12 cellular contexts compared by ENCODE assay signal in genomic region chr4:98506462-98507132, GRCh38.
DNase-seq lines count a peak whose midpoint lies in the region; ATAC-seq and TF ChIP-seq lines count a peak whose summit lies in the region.
"Had no signal": no experiment of that assay in that cellular context is flagged by ENCODE, and none has a peak within 500 bp of the region (broad histone marks: within the 10 kb centered on the region; RNA-seq: fewer than 3 reads in every experiment).

No MANE protein-coding gene starts in this region.

- H3K9me3 ChIP-seq in AG04450 (ENCODE audit: control insufficient read depth, insufficient read depth, low read length) (no peaks in the 10 kb centered on the region), HAP-1 (no peaks in the 10 kb centered on the region)
- H3K9me3 ChIP-seq: SJSA1 had no signal

- POLR2A ChIA-PET in AG04450 (lab: Yijun Ruan, JAX) = no interaction called here

- no peak for DNase-seq in AG04450 (ENCODE audit: low read depth, low spot score)
- DNase-seq in HAP-1 (ENCODE audit: low spot score in 2 of 2) = peak; percentile 9 to 37
- DNase-seq in SW480 (ENCODE audit: low spot score) = peak; percentile 25
- DNase-seq in iPS-NIHi11 (ENCODE audit: low spot score) = peak; percentile 48
- DNase-seq in HPDE6-E6E7 (ENCODE audit: extremely low spot score) = no peak
- DNase-seq: activated CD4-positive, alpha-beta T cell treated with anti-CD3 and anti-CD28 coated beads, Interleukin-2, amount 50 U/mL, for 4 hours; immature natural killer cell; NCI-H146 had no signal

- no peak overlapping the region for H3K27ac ChIP-seq in AG04450 (ENCODE audit: low read depth, low read length)
- H3K27ac ChIP-seq: SJSA1 had no signal

- CTCF ChIA-PET in AG04450 (lab: Charles Lee) = interaction anchor here (1.0 to 1.6 kb wide), 3 partner anchors 10 to 549 kb away, joined by 3 to 5 read pairs (median 5); no protein-coding TSS in a partner anchor

- H3K27me3 ChIP-seq in AG04450 (ENCODE audit: control insufficient read depth, insufficient read depth, low read length) (no peaks in the 10 kb centered on the region), HAP-1 (ENCODE audit: low read depth) (no peaks in the 10 kb centered on the region)
- H3K27me3 ChIP-seq: SJSA1 had no signal

- TF ChIP-seq CTCF in AG04450 (IDR thresholded peaks at IDR 0.05; ENCODE audit: low read depth, low read length) = peak; percentile 20; the same call in 1 of the 2 replicates

- no peaks in the 10 kb centered on the region for H3K4me1 ChIP-seq in HAP-1

- in situ Hi-C loops in HAP-1 (cut with MboI; ENCODE audit: low sequenced_read_pairs) = no loop called here

- no peak for ATAC-seq in GM19328 (IDR thresholded peaks at IDR 0.05; ENCODE audit: unreplicated experiment)
- ATAC-seq in HG02623 (IDR thresholded peaks at IDR 0.05; ENCODE audit: unreplicated experiment) = no peak
- ATAC-seq in GM21447 (IDR thresholded peaks at IDR 0.05; ENCODE audit: unreplicated experiment) = no peak

- H3K36me3 ChIP-seq in HAP-1 (replicated peaks) = no peaks in the 10 kb centered on the region
- H3K36me3 ChIP-seq: SJSA1 had no signal

- H3K4me3 ChIP-seq in AG04450 (ENCODE audit: low read depth, low read length) (no peak overlapping the region), HAP-1 (no peak overlapping the region)
- H3K4me3 ChIP-seq: SJSA1 had no signal

Comparison
In these comparisons a context has a peak if more than half of its experiments do, and no peak if none do; other contexts are left out.
1. DNase-seq: peak in HAP-1 (2 of 2), SW480 (single experiment) and iPS-NIHi11 (single experiment); none in AG04450 (single experiment) and HPDE6-E6E7 (single experiment).